8 cellular contexts compared by ENCODE assay signal in genomic region chrX:70434352-70434866, GRCh38. TPM values are rescaled to one million over a fixed set of nuclear protein-coding genes. Genes with fewer than 3 reads are reported as not detected.
DNase-seq lines count a peak whose midpoint lies in the region; ATAC-seq and TF ChIP-seq lines count a peak whose summit lies in the region.

No MANE protein-coding gene starts in this region.

- DNase-seq in DMS 273 treated with DMSO at 0.1 percent for 48 hours (lab: John Stamatoyannopoulos, UW) (peak; percentile 52), KBM-7 (peak; percentile 90), PC-9 (peak; percentile 79 to 83), fibroblast of peridontal ligament (ENCODE audit: extremely low read depth) (peak; percentile 63)
- DNase-seq in activated T-helper 2 cell treated with anti-CD3 and anti-CD28 coated beads, Interferon-gamma antibody, Interleukin-2, Interleukin-4, amounts not matched to agents 10 μg/mL and 5 μg/mL and 100 μg/mL, durations not matched to agents 14 hours and 24 hours and 36 hours (ENCODE audit: low spot score), result peak; percentile 28
- DNase-seq in naive thymus-derived CD8-positive, alpha-beta T cell, result peak in 6 of 10 donors; percentile 4 to 67 (median 24)

- 0 out of 2 replicates have a peak overlapping the region, but pooled peaks have one; percentile 37 for H3K27ac ChIP-seq in PC-9
- peak overlapping the region; percentile 49 for H3K27ac ChIP-seq in stomach smooth muscle (ENCODE audit: low read length)

- H3K27me3 ChIP-seq in PC-9 (ENCODE audit: insufficient read depth, low read depth) (no peaks in the 10 kb centered on the region), stomach smooth muscle (ENCODE audit: control insufficient read depth in 1 of 2, insufficient read depth in 2 of 2, low read length in 2 of 2) (peaks cover 0 to 23% of the 10 kb centered on the region in 2 donors)

- BruUV-seq in PC-9 (replicated peaks; lab: Mats Ljungman, UMichigan), result no TSS peak

- H3K36me3 Mint-ChIP-seq in activated T-helper 2 cell treated with anti-CD3 and anti-CD28 coated beads, Interferon-gamma antibody, Interleukin-2, Interleukin-4, amounts not matched to agents 10 μg/mL and 5 μg/mL and 100 μg/mL, durations not matched to agents 14 hours and 24 hours and 36 hours (ENCODE audit: low read depth), result no peaks in the 10 kb centered on the region
- no peaks in the 10 kb centered on the region for H3K36me3 Mint-ChIP-seq in naive thymus-derived CD8-positive, alpha-beta T cell

- peak overlapping the region; percentile 70 for H3K4me3 ChIP-seq in PC-9
- H3K4me3 ChIP-seq in stomach smooth muscle (ENCODE audit: low read length in 2 of 2), result peak overlapping the region; percentile 84

- H3K4me3 Mint-ChIP-seq in activated T-helper 2 cell treated with anti-CD3 and anti-CD28 coated beads, Interferon-gamma antibody, Interleukin-2, Interleukin-4, amounts not matched to agents 10 μg/mL and 5 μg/mL and 100 μg/mL, durations not matched to agents 14 hours and 24 hours and 36 hours (ENCODE audit: low read depth), result peak overlapping the region; percentile 89
- H3K4me3 Mint-ChIP-seq in naive thymus-derived CD8-positive, alpha-beta T cell, result peak overlapping the region; percentile 83 to 94 (median 90)

- H3K9me2 ChIP-seq in PC-9 (ENCODE audit: insufficient read depth), result no peaks in the 10 kb centered on the region

- H3F3A ChIP-seq in PC-9 (ENCODE audit: insufficient read depth, low read depth), result no peaks in the 10 kb centered on the region

- peaks cover 8% of the 10 kb centered on the region for H3K27me3 Mint-ChIP-seq in activated T-helper 2 cell treated with anti-CD3 and anti-CD28 coated beads, Interferon-gamma antibody, Interleukin-2, Interleukin-4, amounts not matched to agents 10 μg/mL and 5 μg/mL and 100 μg/mL, durations not matched to agents 14 hours and 24 hours and 36 hours (ENCODE audit: low read depth)
- H3K27me3 Mint-ChIP-seq in naive thymus-derived CD8-positive, alpha-beta T cell, result peaks cover 0 to 10% (median 0%) of the 10 kb centered on the region in 5 donors

- H3K4me1 Mint-ChIP-seq in activated T-helper 2 cell treated with anti-CD3 and anti-CD28 coated beads, Interferon-gamma antibody, Interleukin-2, Interleukin-4, amounts not matched to agents 10 μg/mL and 5 μg/mL and 100 μg/mL, durations not matched to agents 14 hours and 24 hours and 36 hours (ENCODE audit: low read depth), result peaks cover 35% of the 10 kb centered on the region
- peaks cover 3 to 28% (median 13%) of the 10 kb centered on the region in 4 donors for H3K4me1 Mint-ChIP-seq in naive thymus-derived CD8-positive, alpha-beta T cell

- no peaks in the 10 kb centered on the region for H3K9me3 Mint-ChIP-seq in activated T-helper 2 cell treated with anti-CD3 and anti-CD28 coated beads, Interferon-gamma antibody, Interleukin-2, Interleukin-4, amounts not matched to agents 10 μg/mL and 5 μg/mL and 100 μg/mL, durations not matched to agents 14 hours and 24 hours and 36 hours
- peaks cover 0 to 2% (median 0%) of the 10 kb centered on the region in 9 donors for H3K9me3 Mint-ChIP-seq in naive thymus-derived CD8-positive, alpha-beta T cell

- CTCF ChIA-PET in PC-9 (lab: Charles Lee), result interaction anchor here (0.5 kb wide), 1 partner anchor 311 kb away, joined by 3 read pairs; no protein-coding TSS in a partner anchor

- 0 out of 2 replicates have a peak, but pooled peaks cover 12% of the 10 kb centered on the region for H3K4me1 ChIP-seq in PC-9 (replicated peaks; ENCODE audit: insufficient read depth)
- peaks cover 10% of the 10 kb centered on the region for H3K4me1 ChIP-seq in stomach smooth muscle (ENCODE audit: control insufficient read depth, insufficient read depth, low read length)

- no peaks in the 10 kb centered on the region for H3K36me3 ChIP-seq in PC-9 (ENCODE audit: low read depth)
- H3K36me3 ChIP-seq in stomach smooth muscle (ENCODE audit: control insufficient read depth in 2 of 2, insufficient read depth in 2 of 2, low read length in 2 of 2), result no peaks in the 10 kb centered on the region

- H3K4me2 ChIP-seq in PC-9, result peak overlapping the region; percentile 90

- peak overlapping the region; percentile 97 for H2AFZ ChIP-seq in PC-9

- intact Hi-C loops in PC-9 (cut with micrococcal nuclease; ENCODE audit: unreplicated experiment), result loop anchor here (1.0 to 5.0 kb wide), 2 partner anchors 20 to 118 kb away; no protein-coding TSS in a partner anchor
- intact Hi-C loops in activated T-helper 2 cell treated with anti-CD3 and anti-CD28 coated beads, Interferon-gamma antibody, Interleukin-2, Interleukin-4, amounts not matched to agents 10 μg/mL and 5 μg/mL and 100 μg/mL, durations not matched to agents 14 hours and 24 hours and 36 hours (cut with micrococcal nuclease), result no loop called here

- TF ChIP-seq CTCF in PC-9 (conservative IDR thresholded peaks at IDR 0.05), result no peak

- peak overlapping the region; percentile 92 for H3K27ac Mint-ChIP-seq in activated T-helper 2 cell treated with anti-CD3 and anti-CD28 coated beads, Interferon-gamma antibody, Interleukin-2, Interleukin-4, amounts not matched to agents 10 μg/mL and 5 μg/mL and 100 μg/mL, durations not matched to agents 14 hours and 24 hours and 36 hours
- peak overlapping the region; percentile 75 to 96 (median 94) for H3K27ac Mint-ChIP-seq in naive thymus-derived CD8-positive, alpha-beta T cell

- in situ Hi-C loops in KBM-7 (cut with MboI; ENCODE audit: low pct_unique_long_range_greater_than_20kb, low sequenced_read_pairs), result no loop called here

- no peaks in the 10 kb centered on the region for H4K20me1 ChIP-seq in PC-9 (ENCODE audit: insufficient read depth)

- no peaks in the 10 kb centered on the region for H3K79me2 ChIP-seq in PC-9 (ENCODE audit: low read depth)

- ATAC-seq in GM21619 (IDR thresholded peaks at IDR 0.05; ENCODE audit: unreplicated experiment), result peak; percentile 66
- ATAC-seq in naive thymus-derived CD8-positive, alpha-beta T cell, result peak; percentile 33 to 58

- H3K9me3 ChIP-seq in PC-9 (ENCODE audit: insufficient read depth, low read depth), result no peaks in the 10 kb centered on the region
- H3K9me3 ChIP-seq in stomach smooth muscle (ENCODE audit: control insufficient read depth in 2 of 2, low read length in 2 of 2), result no peaks in the 10 kb centered on the region

- H3K9ac ChIP-seq in stomach smooth muscle (ENCODE audit: low read length in 2 of 2), result peak overlapping the region; percentile 67 to 82

- POLR2A ChIA-PET in PC-9 (lab: Charles Lee; ENCODE audit: unreplicated experiment), result interaction anchor here (0.5 kb wide), 1 partner anchor 1085 kb away, joined by 4 read pairs; no protein-coding TSS in a partner anchor
- POLR2A ChIA-PET in naive thymus-derived CD8-positive, alpha-beta T cell (lab: Charles Lee), result interaction anchor here (1.2 to 2.9 kb wide), 3 partner anchors 18 to 301 kb away, joined by 3 to 9 read pairs (median 6); partner anchors contain the start of gene IGBP1

RNA-seq across cellular contexts. Expression of gene DLG3, which starts 10.2 kb away (rescaled TPM):
- 55.6 and 61.1 TPM in 2 replicates for total RNA-seq in PC-9 (2021)
- total RNA-seq in activated T-helper 2 cell treated with anti-CD3 and anti-CD28 coated beads, Interferon-gamma antibody, Interleukin-2, Interleukin-4, amounts not matched to agents 10 μg/mL and 5 μg/mL and 100 μg/mL, durations not matched to agents 14 hours and 24 hours and 36 hours, result 40.7 and 40.9 TPM in 2 replicates
- 1 to 10 TPM; 5.6 to 6.7 TPM for total RNA-seq in naive thymus-derived CD8-positive, alpha-beta T cell
- polyA plus RNA-seq in naive thymus-derived CD8-positive, alpha-beta T cell, result 1 to 10 TPM; 2.3 to 6.3 (median 3.7) TPM

RNA-seq across cellular contexts. Expression of gene GDPD2, which starts 11.3 kb away (rescaled TPM):
- 0.44 TPM in 1 of 2 replicates, not detected in the other for total RNA-seq in PC-9 (2021)
- total RNA-seq in activated T-helper 2 cell treated with anti-CD3 and anti-CD28 coated beads, Interferon-gamma antibody, Interleukin-2, Interleukin-4, amounts not matched to agents 10 μg/mL and 5 μg/mL and 100 μg/mL, durations not matched to agents 14 hours and 24 hours and 36 hours, result 0.21 and 0.28 TPM in 2 replicates
- total RNA-seq in naive thymus-derived CD8-positive, alpha-beta T cell, result not detected
- not detected for polyA plus RNA-seq in naive thymus-derived CD8-positive, alpha-beta T cell

Comparison
In these comparisons a context has a peak if more than half of its experiments do, and no peak if none do; other contexts are left out.
1. Peak in every context shown above with its lines: DNase-seq, ATAC-seq, H3K4me3 ChIP-seq and H3K27ac ChIP-seq.
2. DNase-seq: peak in every context shown above with its lines; median percentile 90 in KBM-7; 81 in PC-9; 63 in fibroblast of peridontal ligament; 52 in DMS 273 treated with DMSO at 0.1 percent for 48 hours; 28 in activated T-helper 2 cell treated with anti-CD3 and anti-CD28 coated beads, Interferon-gamma antibody, Interleukin-2, Interleukin-4, amounts not matched to agents 10 μg/mL and 5 μg/mL and 100 μg/mL, durations not matched to agents 14 hours and 24 hours and 36 hours; 24 in naive thymus-derived CD8-positive, alpha-beta T cell.